Comparison of ENCODE assay signal across 20 cellular contexts in genomic region chr10:79123547-79123963, GRCh38. TPM values are rescaled to one million over a fixed set of nuclear protein-coding genes. Genes with fewer than 3 reads are reported as not detected.
DNase-seq lines count a peak whose midpoint lies in the region; ATAC-seq, FAIRE-seq and TF ChIP-seq lines count a peak whose summit lies in the region.
"Had no signal": no experiment of that assay in that cellular context is flagged by ENCODE, and none has a peak within 500 bp of the region (broad histone marks: within the 10 kb centered on the region; RNA-seq: fewer than 3 reads in every experiment).

No MANE protein-coding gene starts in this region.

- no peak overlapping the region for H2AFZ ChIP-seq in HepG2 (ENCODE audit: low read length)
- H2AFZ ChIP-seq: parathyroid adenoma had no signal

- H3K4me2 ChIP-seq in HepG2 (ENCODE audit: low read depth, low read length) = no peak overlapping the region

- H3K4me1 Mint-ChIP-seq in immature natural killer cell = peaks cover 44 to 55% of the 10 kb centered on the region in 2 donors

- no peak overlapping the region for H3K4me3 Mint-ChIP-seq in immature natural killer cell
- H3K4me3 Mint-ChIP-seq: activated T-cell treated with anti-CD3 and anti-CD28 coated beads, Interleukin-2, amount 50 U/mL, for 24 hours had no signal

- FAIRE-seq in HepG2 (lab: Jason Lieb, UNC) = no peak
- FAIRE-seq: A204.1, kidney had no signal

- H3K27ac ChIP-seq in HepG2 (ENCODE audit: extremely low read length, insufficient read depth, low read length) (no peak overlapping the region), right lobe of liver (no peak overlapping the region)
- H3K27ac ChIP-seq: parathyroid adenoma had no signal

- intact Hi-C loops in HepG2 (cut with micrococcal nuclease; ENCODE audit: unreplicated experiment) = no loop called here
- intact Hi-C loops in right lobe of liver (cut with DNase I) = no loop called here

- POLR2A ChIA-PET in HepG2 (lab: Yijun Ruan, JAX) = no interaction called here

- no peaks in the 10 kb centered on the region for H3K27me3 ChIP-seq in HepG2 (ENCODE audit: control insufficient read depth in 1 of 2, insufficient read depth in 2 of 2, low read length in 2 of 2)
- H3K27me3 ChIP-seq in right lobe of liver = no peaks in the 10 kb centered on the region

- no peak overlapping the region for H3K9ac ChIP-seq in HepG2 (ENCODE audit: insufficient read depth, low read depth, low read length)
- H3K9ac ChIP-seq: parathyroid adenoma had no signal

- ATAC-seq in HepG2 (no peak), right lobe of liver (no peak), GM21717 (IDR thresholded peaks at IDR 0.05; ENCODE audit: unreplicated experiment) (no peak), GM18511 (IDR thresholded peaks at IDR 0.05; ENCODE audit: unreplicated experiment) (no peak)
- ATAC-seq: esophagus mucosa had no signal

- H3K27ac Mint-ChIP-seq in immature natural killer cell = peak overlapping the region in 4 of 6 donors; percentile 10 to 65 (median 54)
- H3K27ac Mint-ChIP-seq: activated T-cell treated with anti-CD3 and anti-CD28 coated beads, Interleukin-2, amount 50 U/mL, for 24 hours had no signal

- H3K36me3 ChIP-seq in HepG2 (replicated peaks in 1 of 2; ENCODE audit: control insufficient read depth in 1 of 2, insufficient read depth in 2 of 2, low read length in 2 of 2) (peaks cover 52 to 72% of the 10 kb centered on the region in 2 experiments), right lobe of liver (peaks cover 0 to 4% (median 0%) of the 10 kb centered on the region in 4 donors)

- DNase-seq in HepG2 (ENCODE audit: low spot score) (no peak), right lobe of liver (no peak), astrocyte of the cerebellum (ENCODE audit: low read depth) (peak; percentile 87), immature natural killer cell (no peak), amniotic stem cell (lab: John Stamatoyannopoulos, UW) (no peak)
- no peak for DNase-seq in central memory CD4-positive, alpha-beta T cell
- DNase-seq: activated CD4-positive, alpha-beta T cell treated with anti-CD3 and anti-CD28 coated beads, Interleukin-2, amount 50 U/mL, for 1 hour; activated T-cell treated with anti-CD3 and anti-CD28 coated beads, Interleukin-2, amount 50 U/mL, for 24 hours; cortex of kidney; head of caudate nucleus; kidney; NK-92 treated with Interleukin-12 subunit alpha and Interleukin-12 subunit beta, amount 100 ng/mL, for 24 hours; SIG-M5; substantia nigra; T1000 had no signal

- TF ChIP-seq EP300 in HepG2 (IDR thresholded peaks at IDR 0.05; ENCODE audit: low read depth in 2 of 2, low read length in 2 of 2) = no peak
- no peak for TF ChIP-seq EP300 in HepG2 (CRISPR knock-in tag; IDR thresholded peaks at IDR 0.05; ENCODE audit: borderline replicate concordance)

- CTCF ChIA-PET in HepG2 (lab: Yijun Ruan, JAX; ENCODE audit: low intra/inter-chr PET ratio, low total read pairs) = no interaction called here

- no peak for TF ChIP-seq POLR2A in HepG2 (IDR thresholded peaks at IDR 0.05; ENCODE audit: insufficient read depth in 1 of 2, low read depth in 2 of 2, low read length in 2 of 2)
- no peak for TF ChIP-seq POLR2A in right lobe of liver (IDR thresholded peaks at IDR 0.05)

- H4K20me1 ChIP-seq in HepG2 (ENCODE audit: insufficient read depth, low read length) = peaks cover 64% of the 10 kb centered on the region

- H3K9me3 ChIP-seq in HepG2 (ENCODE audit: low read length) (no peaks in the 10 kb centered on the region), right lobe of liver (no peaks in the 10 kb centered on the region)

- TF ChIP-seq RAD21 in HepG2 (CRISPR knock-in tag; IDR thresholded peaks at IDR 0.05) = no peak

- TF ChIP-seq CTCF in HepG2 (CRISPR knock-in tag; IDR thresholded peaks at IDR 0.05) (no peak), right lobe of liver (IDR thresholded peaks at IDR 0.05) (no peak), astrocyte of the cerebellum (IDR thresholded peaks at IDR 0.05; ENCODE audit: low read depth, low read length, missing control alignments) (no peak)

- peaks cover 21% of the 10 kb centered on the region for H3K79me2 ChIP-seq in HepG2 (ENCODE audit: insufficient read depth, low read length)

- no peaks in the 10 kb centered on the region for H3K9me3 Mint-ChIP-seq in immature natural killer cell
- H3K9me3 Mint-ChIP-seq: activated T-cell treated with anti-CD3 and anti-CD28 coated beads, Interleukin-2, amount 50 U/mL, for 24 hours had no signal

- in situ Hi-C loops in HepG2 (cut with HindIII; ENCODE audit: extremely low pct_ligation_motif_present, low pct_unique_long_range_greater_than_20kb) (no loop called here), astrocyte of the cerebellum (cut with HindIII; ENCODE audit: low sequenced_read_pairs) (no loop called here)

- H3K4me3 ChIP-seq in HepG2 (replicated peaks in 1 of 3; ENCODE audit: insufficient read depth in 1 of 3, low read depth in 2 of 3, low read length in 3 of 3) = no peak overlapping the region
- H3K4me3 ChIP-seq in right lobe of liver = no peak overlapping the region
- H3K4me3 ChIP-seq in astrocyte of the cerebellum (ENCODE audit: low read depth, low read length) = no peak overlapping the region

- H3K36me3 Mint-ChIP-seq in immature natural killer cell = peaks cover 0 to 10% (median 9%) of the 10 kb centered on the region in 3 donors

- peaks cover 0 to 3% (median 0%) of the 10 kb centered on the region in 3 donors for H3K27me3 Mint-ChIP-seq in immature natural killer cell (ENCODE audit: low read depth in 3 of 3)
- H3K27me3 Mint-ChIP-seq: activated T-cell treated with anti-CD3 and anti-CD28 coated beads, Interleukin-2, amount 50 U/mL, for 24 hours had no signal

- peaks cover 35% of the 10 kb centered on the region for H3K4me1 ChIP-seq in HepG2 (ENCODE audit: insufficient read depth, low read length)
- peaks cover 0 to 25% (median 12%) of the 10 kb centered on the region in 4 donors for H3K4me1 ChIP-seq in right lobe of liver

- no TSS peak for BruUV-seq in HepG2 (replicated peaks; lab: Mats Ljungman, UMichigan)

- 100% methylated on average over 1 of the region's 8 CpGs for WGBS in HepG2 (ENCODE audit: low lambda C conversion rate)
- WGBS in right lobe of liver (ENCODE audit: insufficient coverage, low coverage, low lambda C conversion rate, missing lambda C conversion rate) = no CpG with 5 or more reads among the region's 8 CpGs

TF ChIP-seq in HepG2, 621 proteins besides CTCF, POLR2A, EP300 and RAD21:
- TF ChIP-seq AGO2 (optimal IDR thresholded peaks at IDR 0.05; ENCODE audit: low read depth, low read length) (peak; percentile 28), SP140L (CRISPR knock-in tag; IDR thresholded peaks at IDR 0.05; ENCODE audit: borderline replicate concordance) (no peak), RBM22 (optimal IDR thresholded peaks at IDR 0.05; ENCODE audit: low read length) (peak; percentile 9), PTBP1 (IDR thresholded peaks at IDR 0.05; ENCODE audit: low read depth, low read length, poor library complexity, severe bottlenecking) (no peak)

RNA-seq across cellular contexts. Expression of gene ZMIZ1, which starts 54.8 kb away (rescaled TPM):
- 5.3 and 11.0 TPM in 2 replicates for total RNA-seq in HepG2 (2016; rRNA removed; fragmentation: Illumina TruSeq; extraction: Trizol)
- 2.3 and 2.6 TPM in 2 replicates for total RNA-seq in HepG2 (2016; cell fraction: cytosol; rRNA removed; fragmentation: Illumina TruSeq; extraction: Trizol; ENCODE audit: low read depth)
- 5.2 and 10.5 TPM in 2 replicates for total RNA-seq in HepG2 (2016; cell fraction: insoluble cytoplasmic fraction; rRNA removed; fragmentation: Illumina TruSeq; extraction: Trizol)
- total RNA-seq in HepG2 (2016; cell fraction: membrane; rRNA removed; fragmentation: Illumina TruSeq; extraction: Trizol) = 7.0 and 7.7 TPM in 2 replicates
- total RNA-seq in HepG2 (2016; cell fraction: nucleus; rRNA removed; fragmentation: Illumina TruSeq; extraction: Trizol) = 9.9 and 13.1 TPM in 2 replicates
- 8.8 and 10.2 TPM in 2 replicates for polyA plus RNA-seq in HepG2 (2011; rRNA removed)
- polyA plus RNA-seq in HepG2 (2011; cell fraction: cytosol; rRNA removed) = 7.4 TPM in 2 replicates
- polyA plus RNA-seq in HepG2 (2011; cell fraction: nucleus; rRNA removed) = 42.1 and 46.0 TPM in 2 replicates
- 22.4 and 32.5 TPM in 2 replicates for polyA plus RNA-seq in HepG2 (2012)
- 0.69 and 1.1 TPM in 2 replicates for polyA plus RNA-seq in HepG2 (2016; cell fraction: cytosol; fragmentation: Illumina TruSeq; extraction: Trizol; ENCODE audit: low read depth)
- polyA plus RNA-seq in HepG2 (2016; cell fraction: insoluble cytoplasmic fraction; fragmentation: Illumina TruSeq; extraction: Trizol; ENCODE audit: low read depth) = 16.0 and 20.6 TPM in 2 replicates
- polyA plus RNA-seq in HepG2 (2016; cell fraction: membrane; fragmentation: Illumina TruSeq; extraction: Trizol; ENCODE audit: low read depth) = 2.4 and 3.8 TPM in 2 replicates
- 25.8 and 26.9 TPM in 2 replicates for polyA plus RNA-seq in HepG2 (2016; cell fraction: nucleus; fragmentation: Illumina TruSeq; extraction: Trizol; ENCODE audit: insufficient read depth, low read depth)
- polyA minus RNA-seq in HepG2 (2011; rRNA and poly(A)+ RNA removed; ENCODE audit: low replicate concordance) = 7.8 and 28.6 TPM in 2 replicates
- 19.5 and 20.1 TPM in 2 replicates for polyA minus RNA-seq in HepG2 (2011; cell fraction: cytosol; rRNA and poly(A)+ RNA removed)
- 27.4 and 29.2 TPM in 2 replicates for polyA minus RNA-seq in HepG2 (2011; cell fraction: nucleus; rRNA and poly(A)+ RNA removed)
- 10 to 100 TPM in 5 of 6 experiments, 1 to 10 TPM in 1; 9.9 to 22.8 (median 12.3) TPM for total RNA-seq in right lobe of liver
- 1 to 10 TPM; 1.2 to 9.5 (median 1.8) TPM for polyA plus RNA-seq in immature natural killer cell
